ENCODE assay signal across 1 cellular context in the genomic region with DNA sequence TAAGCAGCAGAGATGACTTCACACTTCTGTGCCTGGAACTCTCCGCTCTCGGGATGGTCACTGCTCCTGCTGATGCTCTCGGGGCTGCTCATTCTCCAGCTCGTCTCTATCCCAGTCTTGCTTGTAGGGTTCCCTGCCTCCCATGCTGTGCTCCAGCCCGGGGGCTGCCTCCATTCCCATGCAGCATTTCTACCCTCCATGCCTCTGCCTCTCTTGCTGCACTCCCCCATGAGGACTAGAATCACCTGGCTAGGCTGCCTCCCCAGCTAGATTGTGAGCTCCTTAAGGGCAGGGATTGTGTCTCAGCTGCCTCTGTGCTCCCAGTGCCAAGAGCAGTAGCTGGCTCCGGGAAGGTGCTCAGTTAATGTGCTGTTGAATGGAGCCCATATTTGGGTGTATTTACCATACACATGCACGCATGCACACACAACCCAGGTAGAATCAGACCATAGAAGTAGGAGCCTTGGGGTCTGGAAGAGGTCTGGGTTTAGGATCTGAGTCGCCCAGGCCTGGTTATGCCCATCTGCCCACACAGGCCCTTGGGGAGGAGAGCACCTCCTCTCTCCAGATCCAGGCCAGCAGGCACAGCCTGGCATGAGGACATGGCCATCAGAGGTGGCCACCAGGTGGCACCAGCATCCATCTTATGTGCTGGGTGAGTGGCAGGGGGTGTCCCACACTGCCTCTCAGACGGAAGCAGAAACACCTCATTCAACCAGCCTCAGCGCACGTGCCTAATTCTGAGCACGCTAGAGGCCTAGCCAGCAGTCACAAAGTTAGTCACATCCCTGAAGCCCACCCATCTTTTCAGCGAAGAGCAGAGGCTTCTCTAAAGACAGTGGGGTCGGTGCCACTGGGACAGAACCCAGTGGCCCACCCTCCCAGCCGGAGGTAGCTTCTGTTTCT.
A peak's percentile ranks its signal among the peaks of the same experiment; 100 is the strongest.
TF ChIP-seq lines count a peak whose summit lies in the region.

No MANE protein-coding gene starts in this region.

TF ChIP-seq in HepG2, 621 proteins besides CTCF, POLR2A, EP300 and RAD21 (continued from another document and continues in another):
- TF ChIP-seq, protein P1, sequence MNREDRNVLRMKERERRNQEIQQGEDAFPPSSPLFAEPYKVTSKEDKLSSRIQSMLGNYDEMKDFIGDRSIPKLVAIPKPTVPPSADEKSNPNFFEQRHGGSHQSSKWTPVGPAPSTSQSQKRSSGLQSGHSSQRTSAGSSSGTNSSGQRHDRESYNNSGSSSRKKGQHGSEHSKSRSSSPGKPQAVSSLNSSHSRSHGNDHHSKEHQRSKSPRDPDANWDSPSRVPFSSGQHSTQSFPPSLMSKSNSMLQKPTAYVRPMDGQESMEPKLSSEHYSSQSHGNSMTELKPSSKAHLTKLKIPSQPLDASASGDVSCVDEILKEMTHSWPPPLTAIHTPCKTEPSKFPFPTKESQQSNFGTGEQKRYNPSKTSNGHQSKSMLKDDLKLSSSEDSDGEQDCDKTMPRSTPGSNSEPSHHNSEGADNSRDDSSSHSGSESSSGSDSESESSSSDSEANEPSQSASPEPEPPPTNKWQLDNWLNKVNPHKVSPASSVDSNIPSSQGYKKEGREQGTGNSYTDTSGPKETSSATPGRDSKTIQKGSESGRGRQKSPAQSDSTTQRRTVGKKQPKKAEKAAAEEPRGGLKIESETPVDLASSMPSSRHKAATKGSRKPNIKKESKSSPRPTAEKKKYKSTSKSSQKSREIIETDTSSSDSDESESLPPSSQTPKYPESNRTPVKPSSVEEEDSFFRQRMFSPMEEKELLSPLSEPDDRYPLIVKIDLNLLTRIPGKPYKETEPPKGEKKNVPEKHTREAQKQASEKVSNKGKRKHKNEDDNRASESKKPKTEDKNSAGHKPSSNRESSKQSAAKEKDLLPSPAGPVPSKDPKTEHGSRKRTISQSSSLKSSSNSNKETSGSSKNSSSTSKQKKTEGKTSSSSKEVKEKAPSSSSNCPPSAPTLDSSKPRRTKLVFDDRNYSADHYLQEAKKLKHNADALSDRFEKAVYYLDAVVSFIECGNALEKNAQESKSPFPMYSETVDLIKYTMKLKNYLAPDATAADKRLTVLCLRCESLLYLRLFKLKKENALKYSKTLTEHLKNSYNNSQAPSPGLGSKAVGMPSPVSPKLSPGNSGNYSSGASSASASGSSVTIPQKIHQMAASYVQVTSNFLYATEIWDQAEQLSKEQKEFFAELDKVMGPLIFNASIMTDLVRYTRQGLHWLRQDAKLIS (CRISPR knock-in tag; IDR thresholded peaks at IDR 0.05), result no peak
- TF ChIP-seq ZNF230 (CRISPR knock-in tag; IDR thresholded peaks at IDR 0.05), result no peak
- TF ChIP-seq, protein P2, sequence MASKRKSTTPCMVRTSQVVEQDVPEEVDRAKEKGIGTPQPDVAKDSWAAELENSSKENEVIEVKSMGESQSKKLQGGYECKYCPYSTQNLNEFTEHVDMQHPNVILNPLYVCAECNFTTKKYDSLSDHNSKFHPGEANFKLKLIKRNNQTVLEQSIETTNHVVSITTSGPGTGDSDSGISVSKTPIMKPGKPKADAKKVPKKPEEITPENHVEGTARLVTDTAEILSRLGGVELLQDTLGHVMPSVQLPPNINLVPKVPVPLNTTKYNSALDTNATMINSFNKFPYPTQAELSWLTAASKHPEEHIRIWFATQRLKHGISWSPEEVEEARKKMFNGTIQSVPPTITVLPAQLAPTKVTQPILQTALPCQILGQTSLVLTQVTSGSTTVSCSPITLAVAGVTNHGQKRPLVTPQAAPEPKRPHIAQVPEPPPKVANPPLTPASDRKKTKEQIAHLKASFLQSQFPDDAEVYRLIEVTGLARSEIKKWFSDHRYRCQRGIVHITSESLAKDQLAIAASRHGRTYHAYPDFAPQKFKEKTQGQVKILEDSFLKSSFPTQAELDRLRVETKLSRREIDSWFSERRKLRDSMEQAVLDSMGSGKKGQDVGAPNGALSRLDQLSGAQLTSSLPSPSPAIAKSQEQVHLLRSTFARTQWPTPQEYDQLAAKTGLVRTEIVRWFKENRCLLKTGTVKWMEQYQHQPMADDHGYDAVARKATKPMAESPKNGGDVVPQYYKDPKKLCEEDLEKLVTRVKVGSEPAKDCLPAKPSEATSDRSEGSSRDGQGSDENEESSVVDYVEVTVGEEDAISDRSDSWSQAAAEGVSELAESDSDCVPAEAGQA (IDR thresholded peaks at IDR 0.05; ENCODE audit: low read depth), result no peak
- TF ChIP-seq, protein P2 (CRISPR knock-in tag; IDR thresholded peaks at IDR 0.05; ENCODE audit: borderline replicate concordance), result no peak
- no peak for TF ChIP-seq HIVEP1 (CRISPR knock-in tag; IDR thresholded peaks at IDR 0.05)
- TF ChIP-seq AHR (CRISPR knock-in tag; IDR thresholded peaks at IDR 0.05), result peak; percentile 26; the same call in 1 of the 2 replicates
- no peak for TF ChIP-seq ZNF451 (CRISPR knock-in tag; IDR thresholded peaks at IDR 0.05)
- TF ChIP-seq FIP1L1 (IDR thresholded peaks at IDR 0.05; ENCODE audit: borderline replicate concordance, insufficient read depth, low read depth, low read length), result no peak
- TF ChIP-seq MED1 (CRISPR knock-in tag; IDR thresholded peaks at IDR 0.05), result no peak
- TF ChIP-seq ZBTB20 (CRISPR knock-in tag; IDR thresholded peaks at IDR 0.05; ENCODE audit: borderline replicate concordance, low read depth), result no peak
- no peak for TF ChIP-seq ZNF672 (CRISPR knock-in tag; IDR thresholded peaks at IDR 0.05)
- TF ChIP-seq FOSL1 (CRISPR knock-in tag; IDR thresholded peaks at IDR 0.05; ENCODE audit: borderline replicate concordance), result no peak
- TF ChIP-seq MZF1 (CRISPR knock-in tag; IDR thresholded peaks at IDR 0.05; ENCODE audit: borderline replicate concordance), result 0 out of 2 replicates have a peak, but pooled peaks have one; percentile 60
- TF ChIP-seq, protein P3, sequence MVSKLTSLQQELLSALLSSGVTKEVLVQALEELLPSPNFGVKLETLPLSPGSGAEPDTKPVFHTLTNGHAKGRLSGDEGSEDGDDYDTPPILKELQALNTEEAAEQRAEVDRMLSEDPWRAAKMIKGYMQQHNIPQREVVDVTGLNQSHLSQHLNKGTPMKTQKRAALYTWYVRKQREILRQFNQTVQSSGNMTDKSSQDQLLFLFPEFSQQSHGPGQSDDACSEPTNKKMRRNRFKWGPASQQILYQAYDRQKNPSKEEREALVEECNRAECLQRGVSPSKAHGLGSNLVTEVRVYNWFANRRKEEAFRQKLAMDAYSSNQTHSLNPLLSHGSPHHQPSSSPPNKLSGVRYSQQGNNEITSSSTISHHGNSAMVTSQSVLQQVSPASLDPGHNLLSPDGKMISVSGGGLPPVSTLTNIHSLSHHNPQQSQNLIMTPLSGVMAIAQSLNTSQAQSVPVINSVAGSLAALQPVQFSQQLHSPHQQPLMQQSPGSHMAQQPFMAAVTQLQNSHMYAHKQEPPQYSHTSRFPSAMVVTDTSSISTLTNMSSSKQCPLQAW (CRISPR knock-in tag; IDR thresholded peaks at IDR 0.05), result no peak
- no peak for TF ChIP-seq ZNF253 (CRISPR knock-in tag; IDR thresholded peaks at IDR 0.05; ENCODE audit: borderline replicate concordance)
- peak; percentile 39; the same call in 1 of the 2 replicates for TF ChIP-seq MYC (CRISPR knock-in tag; IDR thresholded peaks at IDR 0.05; ENCODE audit: borderline replicate concordance)
- TF ChIP-seq GPN1 (CRISPR knock-in tag; IDR thresholded peaks at IDR 0.05; ENCODE audit: borderline replicate concordance), result no peak
- TF ChIP-seq, protein P4, sequence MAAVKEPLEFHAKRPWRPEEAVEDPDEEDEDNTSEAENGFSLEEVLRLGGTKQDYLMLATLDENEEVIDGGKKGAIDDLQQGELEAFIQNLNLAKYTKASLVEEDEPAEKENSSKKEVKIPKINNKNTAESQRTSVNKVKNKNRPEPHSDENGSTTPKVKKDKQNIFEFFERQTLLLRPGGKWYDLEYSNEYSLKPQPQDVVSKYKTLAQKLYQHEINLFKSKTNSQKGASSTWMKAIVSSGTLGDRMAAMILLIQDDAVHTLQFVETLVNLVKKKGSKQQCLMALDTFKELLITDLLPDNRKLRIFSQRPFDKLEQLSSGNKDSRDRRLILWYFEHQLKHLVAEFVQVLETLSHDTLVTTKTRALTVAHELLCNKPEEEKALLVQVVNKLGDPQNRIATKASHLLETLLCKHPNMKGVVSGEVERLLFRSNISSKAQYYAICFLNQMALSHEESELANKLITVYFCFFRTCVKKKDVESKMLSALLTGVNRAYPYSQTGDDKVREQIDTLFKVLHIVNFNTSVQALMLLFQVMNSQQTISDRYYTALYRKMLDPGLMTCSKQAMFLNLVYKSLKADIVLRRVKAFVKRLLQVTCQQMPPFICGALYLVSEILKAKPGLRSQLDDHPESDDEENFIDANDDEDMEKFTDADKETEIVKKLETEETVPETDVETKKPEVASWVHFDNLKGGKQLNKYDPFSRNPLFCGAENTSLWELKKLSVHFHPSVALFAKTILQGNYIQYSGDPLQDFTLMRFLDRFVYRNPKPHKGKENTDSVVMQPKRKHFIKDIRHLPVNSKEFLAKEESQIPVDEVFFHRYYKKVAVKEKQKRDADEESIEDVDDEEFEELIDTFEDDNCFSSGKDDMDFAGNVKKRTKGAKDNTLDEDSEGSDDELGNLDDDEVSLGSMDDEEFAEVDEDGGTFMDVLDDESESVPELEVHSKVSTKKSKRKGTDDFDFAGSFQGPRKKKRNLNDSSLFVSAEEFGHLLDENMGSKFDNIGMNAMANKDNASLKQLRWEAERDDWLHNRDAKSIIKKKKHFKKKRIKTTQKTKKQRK (IDR thresholded peaks at IDR 0.05; ENCODE audit: low read length), result no peak
- TF ChIP-seq TARDBP (CRISPR knock-in tag; IDR thresholded peaks at IDR 0.05), result no peak
- no peak for TF ChIP-seq ZNF256 (CRISPR knock-in tag; conservative IDR thresholded peaks at IDR 0.05)
- TF ChIP-seq, protein P5, sequence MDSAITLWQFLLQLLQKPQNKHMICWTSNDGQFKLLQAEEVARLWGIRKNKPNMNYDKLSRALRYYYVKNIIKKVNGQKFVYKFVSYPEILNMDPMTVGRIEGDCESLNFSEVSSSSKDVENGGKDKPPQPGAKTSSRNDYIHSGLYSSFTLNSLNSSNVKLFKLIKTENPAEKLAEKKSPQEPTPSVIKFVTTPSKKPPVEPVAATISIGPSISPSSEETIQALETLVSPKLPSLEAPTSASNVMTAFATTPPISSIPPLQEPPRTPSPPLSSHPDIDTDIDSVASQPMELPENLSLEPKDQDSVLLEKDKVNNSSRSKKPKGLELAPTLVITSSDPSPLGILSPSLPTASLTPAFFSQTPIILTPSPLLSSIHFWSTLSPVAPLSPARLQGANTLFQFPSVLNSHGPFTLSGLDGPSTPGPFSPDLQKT (CRISPR knock-in tag; IDR thresholded peaks at IDR 0.05; ENCODE audit: borderline replicate concordance), result no peak
- TF ChIP-seq, protein P6, sequence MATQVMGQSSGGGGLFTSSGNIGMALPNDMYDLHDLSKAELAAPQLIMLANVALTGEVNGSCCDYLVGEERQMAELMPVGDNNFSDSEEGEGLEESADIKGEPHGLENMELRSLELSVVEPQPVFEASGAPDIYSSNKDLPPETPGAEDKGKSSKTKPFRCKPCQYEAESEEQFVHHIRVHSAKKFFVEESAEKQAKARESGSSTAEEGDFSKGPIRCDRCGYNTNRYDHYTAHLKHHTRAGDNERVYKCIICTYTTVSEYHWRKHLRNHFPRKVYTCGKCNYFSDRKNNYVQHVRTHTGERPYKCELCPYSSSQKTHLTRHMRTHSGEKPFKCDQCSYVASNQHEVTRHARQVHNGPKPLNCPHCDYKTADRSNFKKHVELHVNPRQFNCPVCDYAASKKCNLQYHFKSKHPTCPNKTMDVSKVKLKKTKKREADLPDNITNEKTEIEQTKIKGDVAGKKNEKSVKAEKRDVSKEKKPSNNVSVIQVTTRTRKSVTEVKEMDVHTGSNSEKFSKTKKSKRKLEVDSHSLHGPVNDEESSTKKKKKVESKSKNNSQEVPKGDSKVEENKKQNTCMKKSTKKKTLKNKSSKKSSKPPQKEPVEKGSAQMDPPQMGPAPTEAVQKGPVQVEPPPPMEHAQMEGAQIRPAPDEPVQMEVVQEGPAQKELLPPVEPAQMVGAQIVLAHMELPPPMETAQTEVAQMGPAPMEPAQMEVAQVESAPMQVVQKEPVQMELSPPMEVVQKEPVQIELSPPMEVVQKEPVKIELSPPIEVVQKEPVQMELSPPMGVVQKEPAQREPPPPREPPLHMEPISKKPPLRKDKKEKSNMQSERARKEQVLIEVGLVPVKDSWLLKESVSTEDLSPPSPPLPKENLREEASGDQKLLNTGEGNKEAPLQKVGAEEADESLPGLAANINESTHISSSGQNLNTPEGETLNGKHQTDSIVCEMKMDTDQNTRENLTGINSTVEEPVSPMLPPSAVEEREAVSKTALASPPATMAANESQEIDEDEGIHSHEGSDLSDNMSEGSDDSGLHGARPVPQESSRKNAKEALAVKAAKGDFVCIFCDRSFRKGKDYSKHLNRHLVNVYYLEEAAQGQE (IDR thresholded peaks at IDR 0.05; ENCODE audit: borderline replicate concordance in 1 of 2, low read depth in 1 of 2, low read length in 2 of 2), result no peak
- TF ChIP-seq ASH2L (IDR thresholded peaks at IDR 0.05; ENCODE audit: insufficient read length, low read depth, low read length), result no peak
- no peak for TF ChIP-seq KLF11 (CRISPR knock-in tag; IDR thresholded peaks at IDR 0.05)
- TF ChIP-seq, protein P7, sequence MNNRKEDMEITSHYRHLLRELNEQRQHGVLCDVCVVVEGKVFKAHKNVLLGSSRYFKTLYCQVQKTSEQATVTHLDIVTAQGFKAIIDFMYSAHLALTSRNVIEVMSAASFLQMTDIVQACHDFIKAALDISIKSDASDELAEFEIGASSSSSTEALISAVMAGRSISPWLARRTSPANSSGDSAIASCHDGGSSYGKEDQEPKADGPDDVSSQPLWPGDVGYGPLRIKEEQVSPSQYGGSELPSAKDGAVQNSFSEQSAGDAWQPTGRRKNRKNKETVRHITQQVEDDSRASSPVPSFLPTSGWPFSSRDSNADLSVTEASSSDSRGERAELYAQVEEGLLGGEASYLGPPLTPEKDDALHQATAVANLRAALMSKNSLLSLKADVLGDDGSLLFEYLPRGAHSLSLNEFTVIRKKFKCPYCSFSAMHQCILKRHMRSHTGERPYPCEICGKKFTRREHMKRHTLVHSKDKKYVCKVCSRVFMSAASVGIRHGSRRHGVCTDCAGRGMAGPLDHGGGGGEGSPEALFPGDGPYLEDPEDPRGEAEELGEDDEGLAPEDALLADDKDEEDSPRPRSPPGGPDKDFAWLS (CRISPR knock-in tag; IDR thresholded peaks at IDR 0.05; ENCODE audit: borderline replicate concordance), result no peak
- TF ChIP-seq ZNF546 (CRISPR knock-in tag; conservative IDR thresholded peaks at IDR 0.05), result no peak
